17 cellular contexts compared by ENCODE assay signal in genomic region chr15:100278596-100279380, GRCh38.
A peak's percentile ranks its signal among the peaks of the same experiment; 100 is the strongest.
DNase-seq lines count a peak whose midpoint lies in the region; ATAC-seq, FAIRE-seq and TF ChIP-seq lines count a peak whose summit lies in the region.
"Had no signal": no experiment of that assay in that cellular context is flagged by ENCODE, and none has a peak within 500 bp of the region (broad histone marks: within the 10 kb centered on the region; RNA-seq: fewer than 3 reads in every experiment).

No MANE protein-coding gene starts in this region.

- H3K27ac Mint-ChIP-seq in stimulated activated memory B cell treated with anti-CD40 and anti-IgM and Interleukin-4, amounts not matched to agents 10 μg/mL and 1 μg/mL and 100 μg/mL, for 72 hours: no peak overlapping the region
- H3K27ac Mint-ChIP-seq: CD4-positive, CD25-positive, alpha-beta regulatory T cell had no signal

- peaks cover 5% of the 10 kb centered on the region for H3K4me1 ChIP-seq in RWPE2 (ENCODE audit: insufficient read depth, poor library complexity, severe bottlenecking)
- H3K4me1 ChIP-seq: BLaER1 treated with 17β-estradiol and CSF1 and Interleukin-3, amounts not matched to agents 10 nM and 100 nM had no signal

- no peak overlapping the region for H3K4me3 ChIP-seq in RWPE2 (ENCODE audit: severe bottlenecking)
- H3K4me3 ChIP-seq: BLaER1 treated with 17β-estradiol and CSF1 and Interleukin-3, amounts not matched to agents 10 nM and 100 nM; GM23338 had no signal

- ATAC-seq in RWPE2 (ENCODE audit: low read depth): no peak
- ATAC-seq in stimulated activated memory B cell treated with anti-CD40 and anti-IgM and Interleukin-4, amounts not matched to agents 10 μg/mL and 1 μg/mL and 100 μg/mL, for 72 hours: peak; percentile 21
- ATAC-seq in HG02852 (IDR thresholded peaks at IDR 0.05; ENCODE audit: unreplicated experiment): no peak
- ATAC-seq: GM23338 had no signal

- H3K36me3 Mint-ChIP-seq in stimulated activated memory B cell treated with anti-CD40 and anti-IgM and Interleukin-4, amounts not matched to agents 10 μg/mL and 1 μg/mL and 100 μg/mL, for 72 hours: no peaks in the 10 kb centered on the region

- no peaks in the 10 kb centered on the region for H3K27me3 ChIP-seq in RWPE2 (ENCODE audit: insufficient read depth, poor library complexity, severe bottlenecking)
- H3K27me3 ChIP-seq: BLaER1 treated with 17β-estradiol and CSF1 and Interleukin-3, amounts not matched to agents 10 nM and 100 nM had no signal

- H3K9me3 ChIP-seq in RWPE2 (ENCODE audit: severe bottlenecking): no peaks in the 10 kb centered on the region

- H3K4me1 Mint-ChIP-seq in stimulated activated memory B cell treated with anti-CD40 and anti-IgM and Interleukin-4, amounts not matched to agents 10 μg/mL and 1 μg/mL and 100 μg/mL, for 72 hours: no peaks in the 10 kb centered on the region
- H3K4me1 Mint-ChIP-seq: GM23338 had no signal

- no peaks in the 10 kb centered on the region for H3K36me3 ChIP-seq in RWPE2 (ENCODE audit: low read depth)
- H3K36me3 ChIP-seq: BLaER1 treated with 17β-estradiol and CSF1 and Interleukin-3, amounts not matched to agents 10 nM and 100 nM had no signal

- TF ChIP-seq CTCF in RWPE2 (IDR thresholded peaks at IDR 0.05; ENCODE audit: poor library complexity, severe bottlenecking): no peak

- DNase-seq in activated CD8-positive, alpha-beta memory T cell treated with anti-CD3 and anti-CD28 coated beads for 24 hours: peak; percentile 42
- no peak for DNase-seq in activated CD8-positive, alpha-beta memory T cell treated with anti-CD3 and anti-CD28 coated beads, Interleukin-2, amount 50 U/mL, for 48 hours
- DNase-seq in RWPE2 (ENCODE audit: low spot score) (peak; percentile 62), mucosa of gallbladder (ENCODE audit: low spot score) (peak; percentile 8), urothelium cell line (ENCODE audit: low spot score) (no peak)
- DNase-seq: 8988T; Calu3; CD4-positive, CD25-positive, alpha-beta regulatory T cell; DMS 273 treated with DMSO at 0.1 percent for 48 hours; H7 had no signal

- no peak for FAIRE-seq in urothelium cell line (lab: Jason Lieb, UNC)
- FAIRE-seq: G401.6, GM12892 had no signal

- no peak overlapping the region for H3K27ac ChIP-seq in RWPE2 (ENCODE audit: poor library complexity, severe bottlenecking)
- H3K27ac ChIP-seq: BLaER1 treated with 17β-estradiol and CSF1 and Interleukin-3, amounts not matched to agents 10 nM and 100 nM; HL-60 had no signal

- H3K4me3 Mint-ChIP-seq in stimulated activated memory B cell treated with anti-CD40 and anti-IgM and Interleukin-4, amounts not matched to agents 10 μg/mL and 1 μg/mL and 100 μg/mL, for 72 hours: no peak overlapping the region
- H3K4me3 Mint-ChIP-seq: GM23338 had no signal

- H3K9me3 Mint-ChIP-seq in stimulated activated memory B cell treated with anti-CD40 and anti-IgM and Interleukin-4, amounts not matched to agents 10 μg/mL and 1 μg/mL and 100 μg/mL, for 72 hours: peaks cover 3% of the 10 kb centered on the region
- H3K9me3 Mint-ChIP-seq: GM23338 had no signal

- H3K27me3 Mint-ChIP-seq in stimulated activated memory B cell treated with anti-CD40 and anti-IgM and Interleukin-4, amounts not matched to agents 10 μg/mL and 1 μg/mL and 100 μg/mL, for 72 hours: peaks cover 6% of the 10 kb centered on the region
- H3K27me3 Mint-ChIP-seq: CD4-positive, CD25-positive, alpha-beta regulatory T cell had no signal

Comparison
In these comparisons a context has a peak if more than half of its experiments do, and no peak if none do; other contexts are left out.
1. DNase-seq: peak in activated CD8-positive, alpha-beta memory T cell treated with anti-CD3 and anti-CD28 coated beads for 24 hours (single experiment), RWPE2 (single experiment) and mucosa of gallbladder (single experiment); none in activated CD8-positive, alpha-beta memory T cell treated with anti-CD3 and anti-CD28 coated beads, Interleukin-2, amount 50 U/mL, for 48 hours (single experiment) and urothelium cell line (single experiment).